8 cellular contexts compared by ENCODE assay signal in genomic region chr16:57084257-57084770, GRCh38. TPM values are rescaled to one million over a fixed set of nuclear protein-coding genes. Genes with fewer than 3 reads are reported as not detected.
DNase-seq lines count a peak whose midpoint lies in the region; ATAC-seq and TF ChIP-seq lines count a peak whose summit lies in the region.

No MANE protein-coding gene starts in this region.

- WGBS in lung, 2 donors, result 12 to 13% methylated on average over 9 of the region's 9 CpGs

- BruUV-seq in Caco-2 (replicated peaks; lab: Mats Ljungman, UMichigan), result no TSS peak

- H3K9me3 ChIP-seq in Caco-2, result no peaks in the 10 kb centered on the region
- no peaks in the 10 kb centered on the region for H3K9me3 ChIP-seq in HEK293 (ENCODE audit: control insufficient read depth, insufficient read depth, low read depth, low read length)
- H3K9me3 ChIP-seq in lung (ENCODE audit: control insufficient read depth in 2 of 2, insufficient read depth in 1 of 2, low read length in 1 of 2), result no peaks in the 10 kb centered on the region

- H3K27ac Mint-ChIP-seq in Caco-2 (ENCODE audit: unreplicated experiment), result no peak overlapping the region

- CTCF ChIA-PET in Caco-2 (lab: Charles Lee) (interaction anchor here (0.9 to 2.5 kb wide), 6 partner anchors 9 to 216 kb away, joined by 3 to 19 read pairs (median 4); partner anchors contain the start of genes CPNE2 and PSME3IP1), HEK293 (lab: Yijun Ruan, JAX) (interaction anchor here (0.6 to 3.1 kb wide), 30 partner anchors 9 to 733 kb away, joined by 3 to 24 read pairs (median 4); partner anchors contain the start of gene CPNE2)

- H3K9me3 Mint-ChIP-seq in Caco-2 (ENCODE audit: unreplicated experiment), result no peaks in the 10 kb centered on the region

- H3K4me1 ChIP-seq in Caco-2, result peaks cover 6% of the 10 kb centered on the region; the same call in 1 of the 2 replicates
- no peaks in the 10 kb centered on the region for H3K4me1 ChIP-seq in HEK293 (ENCODE audit: control insufficient read depth, insufficient read depth, low read length)
- H3K4me1 ChIP-seq in lung (ENCODE audit: control insufficient read depth in 2 of 2, insufficient read depth in 2 of 2, low read length in 2 of 2), result peaks cover 0 to 2% of the 10 kb centered on the region in 2 donors

- peaks cover 2% of the 10 kb centered on the region; the same call in 1 of the 2 replicates for H3K27me3 ChIP-seq in Caco-2 (replicated peaks; ENCODE audit: control insufficient read depth, insufficient read depth, low read length)
- H3K27me3 ChIP-seq in dorsolateral prefrontal cortex, result no peaks in the 10 kb centered on the region
- no peaks in the 10 kb centered on the region for H3K27me3 ChIP-seq in lung (ENCODE audit: control insufficient read depth, insufficient read depth)

- peak; percentile 91 for ATAC-seq in lung (ENCODE audit: insufficient read depth, low FRiP score)
- no peak for ATAC-seq in GM18907 (IDR thresholded peaks at IDR 0.05; ENCODE audit: unreplicated experiment)

- no peaks in the 10 kb centered on the region for H3K36me3 Mint-ChIP-seq in Caco-2 (ENCODE audit: insufficient read depth, unreplicated experiment)

- DNase-seq in Caco-2 (peak; percentile 68 to 81), NCI-H345 treated with DMSO at 0.1 percent for 48 hours (lab: John Stamatoyannopoulos, UW; ENCODE audit: unreplicated experiment) (peak; percentile 23), dorsolateral prefrontal cortex (peak in 9 of 10 donors; percentile 48 to 83 (median 73)), lung (ENCODE audit: low spot score) (peak; percentile 79)
- peak; percentile 70 to 81 for DNase-seq in activated CD4-positive, alpha-beta T cell treated with anti-CD3 and anti-CD28 coated beads, Interleukin-2, amount 50 U/mL, for 48 hours
- peak; percentile 30 for DNase-seq in stimulated activated CD8-positive, alpha-beta memory T cell treated with anti-CD3 and anti-CD28 coated beads, Interleukin-15, amount 100 ng/mL, for 24 hours (ENCODE audit: low read depth)

- H3K27me3 Mint-ChIP-seq in Caco-2 (ENCODE audit: insufficient read depth, unreplicated experiment), result peaks cover 4% of the 10 kb centered on the region

- POLR2A ChIA-PET in Caco-2 (lab: Charles Lee), result no interaction called here
- POLR2A ChIA-PET in HEK293 (lab: Yijun Ruan, JAX), result interaction anchor here (1.2 kb wide), 1 partner anchor 9 kb away, joined by 4 read pairs; no protein-coding TSS in a partner anchor

- intact Hi-C loops in Caco-2 (cut with micrococcal nuclease; ENCODE audit: unreplicated experiment), result loop anchor here (1.0 kb wide), 1 partner anchor 84 kb away; no protein-coding TSS in a partner anchor
- intact Hi-C loops in dorsolateral prefrontal cortex (cut with DNase I), result loop anchor here (1.0 to 10.0 kb wide), 6 partner anchors 84 to 330 kb away; partner anchors contain the start of gene ARL2BP (in 1 of the 2)

- H3K4me3 Mint-ChIP-seq in Caco-2 (ENCODE audit: unreplicated experiment), result no peak overlapping the region

- TF ChIP-seq CTCF in Caco-2 (IDR thresholded peaks at IDR 0.05; ENCODE audit: insufficient read depth in 1 of 2, low read depth in 1 of 2, low read length in 1 of 2, severe bottlenecking in 1 of 2, unreplicated experiment in 1 of 2), result peak; percentile 99
- peak; percentile 90 for TF ChIP-seq CTCF in HEK293 (tag by site-specific recombination; IDR thresholded peaks at IDR 0.05)
- TF ChIP-seq CTCF in dorsolateral prefrontal cortex (IDR thresholded peaks at IDR 0.05 in 54 of 56, conservative IDR thresholded peaks at IDR 0.05 in 2 of 56; ENCODE audit: low read depth in 1 of 56, partially characterized antibody in 56 of 56), result peak; percentile 91 to 100 (median 99)
- peak; percentile 98 for TF ChIP-seq CTCF in lung (IDR thresholded peaks at IDR 0.05; ENCODE audit: control extremely low read depth, extremely low read depth)

- no peaks in the 10 kb centered on the region for H3K4me1 Mint-ChIP-seq in Caco-2 (ENCODE audit: low read depth, unreplicated experiment)

- no peak overlapping the region for H3K4me3 ChIP-seq in Caco-2 (ENCODE audit: low read depth, low read length)
- no peak overlapping the region for H3K4me3 ChIP-seq in HEK293 (ENCODE audit: low read depth, low read length)
- peak overlapping the region in 1 of 59 donors; percentile 12 for H3K4me3 ChIP-seq in dorsolateral prefrontal cortex
- no peak overlapping the region for H3K4me3 ChIP-seq in lung

- no peaks in the 10 kb centered on the region for H3K36me3 ChIP-seq in Caco-2 (ENCODE audit: control insufficient read depth, insufficient read depth, low read length)
- no peaks in the 10 kb centered on the region for H3K36me3 ChIP-seq in HEK293 (ENCODE audit: control insufficient read depth in 2 of 2, insufficient read depth in 1 of 2, low read length in 2 of 2)
- H3K36me3 ChIP-seq in lung (ENCODE audit: control insufficient read depth in 2 of 2, insufficient read depth in 2 of 2, low read length in 2 of 2), result peaks cover 0 to 12% of the 10 kb centered on the region in 2 donors

- H3K27ac ChIP-seq in HEK293 (ENCODE audit: extremely low read depth, low read depth, low read length), result no peak overlapping the region
- H3K27ac ChIP-seq in dorsolateral prefrontal cortex, result peak overlapping the region in 33 of 59 donors; percentile 1 to 76 (median 45)
- peak overlapping the region in 1 of 2 donors; percentile 57 for H3K27ac ChIP-seq in lung (ENCODE audit: low read depth in 1 of 2, low read length in 1 of 2)

TF ChIP-seq in HEK293, 187 proteins besides CTCF, POLR2A, EP300 and RAD21 (continues in another document):
- TF ChIP-seq SP7 (tag by site-specific recombination; IDR thresholded peaks at IDR 0.05) (no peak), MEIS1 (CRISPR knock-in tag; IDR thresholded peaks at IDR 0.05; ENCODE audit: borderline replicate concordance) (no peak), ZNF335 (tag by site-specific recombination; conservative IDR thresholded peaks at IDR 0.05) (peak; percentile 85), ZNF626 (tag by site-specific recombination; IDR thresholded peaks at IDR 0.05) (no peak), ZNF416 (tag by site-specific recombination; IDR thresholded peaks at IDR 0.05) (no peak), ZNF24 (tag by site-specific recombination; IDR thresholded peaks at IDR 0.05) (no peak), ZSCAN30 (tag by site-specific recombination; IDR thresholded peaks at IDR 0.05) (no peak), GLIS2 (tag by site-specific recombination; IDR thresholded peaks at IDR 0.05) (no peak), ZNF639 (tag by site-specific recombination; IDR thresholded peaks at IDR 0.05) (no peak), ZNF692 (tag by site-specific recombination; IDR thresholded peaks at IDR 0.05) (peak; percentile 95), ZNF664 (tag by site-specific recombination; IDR thresholded peaks at IDR 0.05) (no peak), KLF9 (tag by site-specific recombination; IDR thresholded peaks at IDR 0.05; ENCODE audit: low read depth) (no peak), ZNF112 (tag by site-specific recombination; IDR thresholded peaks at IDR 0.05) (no peak)
- TF ChIP-seq, protein P1, sequence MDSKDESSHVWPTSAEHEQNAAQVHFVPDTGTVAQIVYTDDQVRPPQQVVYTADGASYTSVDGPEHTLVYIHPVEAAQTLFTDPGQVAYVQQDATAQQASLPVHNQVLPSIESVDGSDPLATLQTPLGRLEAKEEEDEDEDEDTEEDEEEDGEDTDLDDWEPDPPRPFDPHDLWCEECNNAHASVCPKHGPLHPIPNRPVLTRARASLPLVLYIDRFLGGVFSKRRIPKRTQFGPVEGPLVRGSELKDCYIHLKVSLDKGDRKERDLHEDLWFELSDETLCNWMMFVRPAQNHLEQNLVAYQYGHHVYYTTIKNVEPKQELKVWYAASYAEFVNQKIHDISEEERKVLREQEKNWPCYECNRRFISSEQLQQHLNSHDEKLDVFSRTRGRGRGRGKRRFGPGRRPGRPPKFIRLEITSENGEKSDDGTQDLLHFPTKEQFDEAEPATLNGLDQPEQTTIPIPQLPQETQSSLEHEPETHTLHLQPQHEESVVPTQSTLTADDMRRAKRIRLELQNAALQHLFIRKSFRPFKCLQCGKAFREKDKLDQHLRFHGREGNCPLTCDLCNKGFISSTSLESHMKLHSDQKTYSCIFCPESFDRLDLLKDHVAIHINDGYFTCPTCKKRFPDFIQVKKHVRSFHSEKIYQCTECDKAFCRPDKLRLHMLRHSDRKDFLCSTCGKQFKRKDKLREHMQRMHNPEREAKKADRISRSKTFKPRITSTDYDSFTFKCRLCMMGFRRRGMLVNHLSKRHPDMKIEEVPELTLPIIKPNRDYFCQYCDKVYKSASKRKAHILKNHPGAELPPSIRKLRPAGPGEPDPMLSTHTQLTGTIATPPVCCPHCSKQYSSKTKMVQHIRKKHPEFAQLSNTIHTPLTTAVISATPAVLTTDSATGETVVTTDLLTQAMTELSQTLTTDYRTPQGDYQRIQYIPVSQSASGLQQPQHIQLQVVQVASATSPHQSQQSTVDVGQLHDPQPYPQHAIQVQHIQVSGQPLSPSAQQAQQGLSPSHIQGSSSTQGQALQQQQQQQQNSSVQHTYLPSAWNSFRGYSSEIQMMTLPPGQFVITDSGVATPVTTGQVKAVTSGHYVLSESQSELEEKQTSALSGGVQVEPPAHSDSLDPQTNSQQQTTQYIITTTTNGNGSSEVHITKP (tag by site-specific recombination; IDR thresholded peaks at IDR 0.05), result peak; percentile 70

RNA-seq across cellular contexts. Expression of gene CPNE2, which starts 8.1 kb away (rescaled TPM):
- 37.7 and 46.3 TPM in 2 replicates for total RNA-seq in Caco-2 (2022)
- 100 to 1,000 TPM in 2 of 120 experiments, 10 to 100 TPM in 118; 18.1 to 151 (median 44.9) TPM for total RNA-seq in dorsolateral prefrontal cortex
- 10 to 100 TPM; 38.1 to 47.2 TPM for total RNA-seq in lung
- 10 to 100 TPM; 57.3 to 76.3 TPM for polyA plus RNA-seq in lung

Comparison
In these comparisons a context has a peak if more than half of its experiments do, and no peak if none do; other contexts are left out.
1. DNase-seq: peak in every context shown above with its lines; median percentile 79 in lung; 76 in activated CD4-positive, alpha-beta T cell treated with anti-CD3 and anti-CD28 coated beads, Interleukin-2, amount 50 U/mL, for 48 hours; 74 in Caco-2; 73 in dorsolateral prefrontal cortex; 30 in stimulated activated CD8-positive, alpha-beta memory T cell treated with anti-CD3 and anti-CD28 coated beads, Interleukin-15, amount 100 ng/mL, for 24 hours; 23 in NCI-H345 treated with DMSO at 0.1 percent for 48 hours.